In the genomic region with DNA sequence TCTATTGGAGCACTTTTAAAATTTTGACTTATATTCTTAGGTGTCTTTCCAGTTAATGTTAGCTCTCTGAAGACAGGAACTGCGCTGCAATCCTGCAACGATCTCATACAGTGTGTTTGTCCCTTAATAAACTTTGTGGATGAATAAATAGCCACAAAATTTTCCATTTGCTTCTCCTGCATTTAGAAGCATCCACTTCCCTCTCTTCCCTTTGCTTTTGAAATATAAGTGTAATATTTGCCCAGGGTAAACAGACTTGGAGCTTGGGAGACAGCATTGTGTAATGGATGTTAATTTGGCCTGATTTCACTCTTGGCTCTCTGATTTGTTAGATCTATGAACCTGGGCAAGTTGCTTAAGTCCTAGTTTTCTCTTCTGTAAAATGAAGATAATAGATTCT, we compare ENCODE assay signal across 14 cellular contexts. TPM values are rescaled to one million over a fixed set of nuclear protein-coding genes. Genes with fewer than 3 reads are reported as not detected.
DNase-seq lines count a peak whose midpoint lies in the region; ATAC-seq and TF ChIP-seq lines count a peak whose summit lies in the region.
"Had no signal": no experiment of that assay in that cellular context is flagged by ENCODE, and none has a peak within 500 bp of the region (broad histone marks: within the 10 kb centered on the region; RNA-seq: fewer than 3 reads in every experiment).

No MANE protein-coding gene starts in this region.

- H4K5ac ChIP-seq in IMR-90 (ENCODE audit: low read depth, low read length), result no peak overlapping the region

- in situ Hi-C loops in IMR-90 (cut with MboI; ENCODE audit: low sequenced_read_pairs), result no loop called here

- no peak overlapping the region for H3K23ac ChIP-seq in IMR-90 (ENCODE audit: low read depth, low read length)

- no peak overlapping the region for H3K9ac ChIP-seq in IMR-90 (ENCODE audit: low read depth, low read length)

- TF ChIP-seq POLR2A in IMR-90 (IDR thresholded peaks at IDR 0.05; ENCODE audit: low read depth, low read length), result no peak

- H3K27ac ChIP-seq in IMR-90 (ENCODE audit: insufficient read depth, low read length), result no peak overlapping the region
- H3K27ac ChIP-seq in lower lobe of right lung, result peak overlapping the region; percentile 15
- H3K27ac ChIP-seq: esophagus muscularis mucosa had no signal

- POLR2A ChIA-PET in IMR-90 (lab: Charles Lee; ENCODE audit: unreplicated experiment), result no interaction called here
- POLR2A ChIA-PET in T-cell (lab: Charles Lee), result interaction anchor here in 1 of 2 donors (0.6 kb wide), 1 partner anchor 70 kb away, joined by 3 read pairs; no protein-coding TSS in a partner anchor

- no peak overlapping the region for H3K14ac ChIP-seq in IMR-90 (replicated peaks; ENCODE audit: low read depth, low read length)

- peaks cover 6 to 11% of the 10 kb centered on the region in 2 donors for H3K4me1 Mint-ChIP-seq in stimulated activated naive B cell treated with anti-CD40 and anti-IgM and Interleukin-4, amounts not matched to agents 10 μg/mL and 1 μg/mL and 100 μg/mL, for 72 hours
- H3K4me1 Mint-ChIP-seq in T-helper 17 cell, result peaks cover 4% of the 10 kb centered on the region
- peaks cover 12 to 15% (median 15%) of the 10 kb centered on the region in 3 donors for H3K4me1 Mint-ChIP-seq in T-cell

- H3K9me3 ChIP-seq in IMR-90 (ENCODE audit: control insufficient read depth, insufficient read depth, low read length) (no peaks in the 10 kb centered on the region), lower lobe of right lung (no peaks in the 10 kb centered on the region), T-helper 17 cell (ENCODE audit: control insufficient read depth, low read length, poor library complexity, severe bottlenecking) (no peaks in the 10 kb centered on the region)
- H3K9me3 ChIP-seq: esophagus muscularis mucosa had no signal

- H3K9me3 Mint-ChIP-seq in stimulated activated naive B cell treated with anti-CD40 and anti-IgM and Interleukin-4, amounts not matched to agents 10 μg/mL and 1 μg/mL and 100 μg/mL, for 72 hours, result no peaks in the 10 kb centered on the region
- H3K9me3 Mint-ChIP-seq in T-cell, result no peaks in the 10 kb centered on the region
- H3K9me3 Mint-ChIP-seq: activated T-cell treated with anti-CD3 and anti-CD28 coated beads, Interleukin-2, amount 50 U/mL, for 4 hours; T-helper 2 cell treated with Interferon-gamma antibody and Interleukin-4, amounts not matched to agents 5 μg/mL and 100 μg/mL, for 36 hours had no signal

- BruUV-seq in IMR-90 (replicated peaks; lab: Mats Ljungman, UMichigan), result no TSS peak

- H3K9me1 ChIP-seq in IMR-90 (ENCODE audit: insufficient read depth, low read length), result no peaks in the 10 kb centered on the region

- no peak overlapping the region for H2AK5ac ChIP-seq in IMR-90 (ENCODE audit: low read depth, low read length)

- no peak overlapping the region for H2BK120ac ChIP-seq in IMR-90 (ENCODE audit: low read depth, low read length)

- no peaks in the 10 kb centered on the region for H3K36me3 ChIP-seq in IMR-90 (ENCODE audit: control insufficient read depth, insufficient read depth, low read length)
- no peaks in the 10 kb centered on the region for H3K36me3 ChIP-seq in lower lobe of right lung
- H3K36me3 ChIP-seq: esophagus muscularis mucosa had no signal

- H3K4me3 ChIP-seq in AG10803 (ENCODE audit: low read length) (no peak overlapping the region), IMR-90 (ENCODE audit: insufficient read depth, low read depth, low read length) (no peak overlapping the region), lower lobe of right lung (no peak overlapping the region)
- H3K4me3 ChIP-seq: esophagus muscularis mucosa had no signal

- no peaks in the 10 kb centered on the region for H4K20me1 ChIP-seq in IMR-90 (ENCODE audit: insufficient read depth, low read length)

- peaks cover 30 to 56% of the 10 kb centered on the region in 2 donors for H3K27me3 Mint-ChIP-seq in stimulated activated naive B cell treated with anti-CD40 and anti-IgM and Interleukin-4, amounts not matched to agents 10 μg/mL and 1 μg/mL and 100 μg/mL, for 72 hours
- H3K27me3 Mint-ChIP-seq in T-helper 17 cell (no peaks in the 10 kb centered on the region), T-cell (no peaks in the 10 kb centered on the region)

- dilution Hi-C loops in IMR-90 (cut with HindIII; ENCODE audit: low sequenced_read_pairs, unreplicated experiment), result no loop called here

- no peak overlapping the region for H2AFZ ChIP-seq in IMR-90 (replicated peaks; ENCODE audit: low read length, poor library complexity)

- no peak overlapping the region for H3K56ac ChIP-seq in IMR-90 (ENCODE audit: extremely low read depth, insufficient read depth, low read length)

- H3K27me3 ChIP-seq in IMR-90 (ENCODE audit: control insufficient read depth, insufficient read depth, low read length), result no peaks in the 10 kb centered on the region
- no peaks in the 10 kb centered on the region for H3K27me3 ChIP-seq in lower lobe of right lung (ENCODE audit: low read depth)
- H3K27me3 ChIP-seq: esophagus muscularis mucosa had no signal

- no peaks in the 10 kb centered on the region for H3K79me1 ChIP-seq in IMR-90 (ENCODE audit: low read depth in 1 of 2, low read length in 2 of 2)

- no peak overlapping the region for H2BK15ac ChIP-seq in IMR-90 (ENCODE audit: low read depth, low read length)

- CTCF ChIA-PET in IMR-90 (lab: Yijun Ruan, JAX) (no interaction called here), T-cell (lab: Charles Lee) (interaction anchor here in 1 of 2 donors (0.6 kb wide), 1 partner anchor 434 kb away, joined by 3 read pairs; no protein-coding TSS in a partner anchor)

- H3K27ac Mint-ChIP-seq in stimulated activated naive B cell treated with anti-CD40 and anti-IgM and Interleukin-4, amounts not matched to agents 10 μg/mL and 1 μg/mL and 100 μg/mL, for 72 hours, result no peak overlapping the region
- no peak overlapping the region for H3K27ac Mint-ChIP-seq in T-helper 17 cell
- no peak overlapping the region for H3K27ac Mint-ChIP-seq in T-cell
- H3K27ac Mint-ChIP-seq: T-helper 2 cell treated with Interferon-gamma antibody and Interleukin-4, amounts not matched to agents 5 μg/mL and 100 μg/mL, for 36 hours had no signal

- H4K8ac ChIP-seq in IMR-90 (ENCODE audit: low read depth in 2 of 2, low read length in 2 of 2), result no peak overlapping the region

- no peak for TF ChIP-seq CTCF in AG10803 (conservative IDR thresholded peaks at IDR 0.05; ENCODE audit: low read length)
- no peak for TF ChIP-seq CTCF in IMR-90 (conservative IDR thresholded peaks at IDR 0.05; ENCODE audit: low read depth, low read length)
- no peak for TF ChIP-seq CTCF in lower lobe of right lung (IDR thresholded peaks at IDR 0.05)

- ATAC-seq in IMR-90 (ENCODE audit: low read depth) (no peak), lower lobe of right lung (peak; percentile 60 to 77), HG02981 (IDR thresholded peaks at IDR 0.05; ENCODE audit: unreplicated experiment) (no peak), T-helper 17 cell (no peak), T-cell (replicated peaks in 1 of 4) (no peak)
- no peak for ATAC-seq in stimulated activated naive B cell treated with anti-CD40 and anti-IgM and Interleukin-4, amounts not matched to agents 10 μg/mL and 1 μg/mL and 100 μg/mL, for 72 hours (replicated peaks)
- ATAC-seq: activated T-cell treated with anti-CD3 and anti-CD28 coated beads, Interleukin-2, amount 50 U/mL, for 4 hours had no signal

- H3K4me2 ChIP-seq in IMR-90 (ENCODE audit: low read depth, low read length), result no peak overlapping the region

- no peak overlapping the region for H3K4ac ChIP-seq in IMR-90 (ENCODE audit: low read depth, low read length)

- no peak overlapping the region for H2BK5ac ChIP-seq in IMR-90 (ENCODE audit: low read depth, low read length, poor library complexity, severe bottlenecking)

- H3K36me3 Mint-ChIP-seq in stimulated activated naive B cell treated with anti-CD40 and anti-IgM and Interleukin-4, amounts not matched to agents 10 μg/mL and 1 μg/mL and 100 μg/mL, for 72 hours, result no peaks in the 10 kb centered on the region
- H3K36me3 Mint-ChIP-seq in T-helper 17 cell (ENCODE audit: low read depth) (no peaks in the 10 kb centered on the region), T-cell (no peaks in the 10 kb centered on the region)

- no peak overlapping the region for H2BK20ac ChIP-seq in IMR-90 (ENCODE audit: low read depth, low read length)

- H3K4me1 ChIP-seq in IMR-90 (ENCODE audit: control insufficient read depth, insufficient read depth, low read length) (peaks cover 7% of the 10 kb centered on the region), lower lobe of right lung (peaks cover 39% of the 10 kb centered on the region)

- H3K4me3 Mint-ChIP-seq in stimulated activated naive B cell treated with anti-CD40 and anti-IgM and Interleukin-4, amounts not matched to agents 10 μg/mL and 1 μg/mL and 100 μg/mL, for 72 hours, result no peak overlapping the region
- H3K4me3 Mint-ChIP-seq in T-helper 17 cell (no peak overlapping the region), T-cell (no peak overlapping the region)
- H3K4me3 Mint-ChIP-seq: activated T-cell treated with anti-CD3 and anti-CD28 coated beads, Interleukin-2, amount 50 U/mL, for 4 hours; T-helper 2 cell treated with Interferon-gamma antibody and Interleukin-4, amounts not matched to agents 5 μg/mL and 100 μg/mL, for 36 hours had no signal

- no peak overlapping the region for H3K18ac ChIP-seq in IMR-90 (ENCODE audit: low read depth, low read length)

- no peak for TF ChIP-seq RAD21 in IMR-90 (IDR thresholded peaks at IDR 0.05; ENCODE audit: low read length)

- no peak overlapping the region for H2AK9ac ChIP-seq in IMR-90 (replicated peaks; ENCODE audit: low read depth, low read length, poor library complexity)

- WGBS in IMR-90 (ENCODE audit: extremely low coverage in 2 of 2, insufficient read length in 1 of 2), 2 experiments, result no CpG with 5 or more reads among the region's 2 CpGs

- intact Hi-C loops in IMR-90 (cut with micrococcal nuclease) (no loop called here), lower lobe of right lung (cut with DNase I) (no loop called here)

- DNase-seq in AG10803 (ENCODE audit: low read depth) (peak; percentile 24), IMR-90 (peak; percentile 21), SHP77 treated with DMSO at 0.1 percent for 48 hours (lab: John Stamatoyannopoulos, UW) (peak; percentile 32), lower lobe of right lung (no peak), T-helper 17 cell (no peak), T-cell (no peak)
- DNase-seq in stimulated activated naive B cell treated with anti-CD40 and anti-IgM and Interleukin-4, amounts not matched to agents 10 μg/mL and 1 μg/mL and 100 μg/mL, for 72 hours, result no peak
- DNase-seq: activated CD4-positive, alpha-beta T cell treated with anti-CD3 and anti-CD28 coated beads for 48 hours; activated T-cell treated with anti-CD3 and anti-CD28 coated beads, Interleukin-2, amount 50 U/mL, for 4 hours; NCI-H446 treated with DMSO at 0.1 percent for 48 hours; occipital lobe had no signal

- no peak overlapping the region for H4K91ac ChIP-seq in IMR-90 (ENCODE audit: insufficient read depth, low read depth, low read length)

TF ChIP-seq in IMR-90, 13 proteins besides CTCF, POLR2A, EP300 and RAD21 (continues in another document):
- TF ChIP-seq FOS (IDR thresholded peaks at IDR 0.05; ENCODE audit: low read depth, low read length), result no peak
- no peak for TF ChIP-seq RCOR1 (IDR thresholded peaks at IDR 0.05; ENCODE audit: insufficient replicate concordance, low read length)

RNA-seq across cellular contexts. Expression of a gene that starts 58.2 kb away (rescaled TPM):
- total RNA-seq in IMR-90 (2012; rRNA removed) (not detected in 2 replicates), lower lobe of right lung (2.2 TPM), T-helper 17 cell (100 to 1,000 TPM; 174 to 177 TPM), T-cell (100 to 1,000 TPM; 112 to 154 (median 151) TPM)
- not detected in 2 replicates for polyA plus RNA-seq in IMR-90 (2012; rRNA removed)
- polyA plus RNA-seq in IMR-90 (2012; cell fraction: cytosol; rRNA removed), result not detected in 2 replicates
- polyA plus RNA-seq in IMR-90 (2012; cell fraction: nucleus; rRNA removed; ENCODE audit: low replicate concordance), result not detected in 2 replicates

Comparison
In these comparisons a context has a peak if more than half of its experiments do, and no peak if none do; other contexts are left out.
1. DNase-seq: peak in AG10803 (single experiment), IMR-90 (single experiment) and SHP77 treated with DMSO at 0.1 percent for 48 hours (single experiment); none in lower lobe of right lung (single experiment), stimulated activated naive B cell treated with anti-CD40 and anti-IgM and Interleukin-4, amounts not matched to agents 10 μg/mL and 1 μg/mL and 100 μg/mL, for 72 hours (single experiment), T-helper 17 cell (0 of 3) and T-cell (0 of 34).
2. ATAC-seq: peak in lower lobe of right lung (2 of 2); none in IMR-90 (single experiment), HG02981 (single experiment), stimulated activated naive B cell treated with anti-CD40 and anti-IgM and Interleukin-4, amounts not matched to agents 10 μg/mL and 1 μg/mL and 100 μg/mL, for 72 hours (0 of 2), T-helper 17 cell (single experiment) and T-cell (0 of 4).
3. RNA of a gene that starts 58.2 kb away (total RNA-seq): 174 to 177 TPM in T-helper 17 cell and 112 to 154 TPM in T-cell; 2.2 TPM in lower lobe of right lung (single experiment) and not detected in IMR-90; every median in the first group is over 10 times any median in the second.